In the genomic region with DNA sequence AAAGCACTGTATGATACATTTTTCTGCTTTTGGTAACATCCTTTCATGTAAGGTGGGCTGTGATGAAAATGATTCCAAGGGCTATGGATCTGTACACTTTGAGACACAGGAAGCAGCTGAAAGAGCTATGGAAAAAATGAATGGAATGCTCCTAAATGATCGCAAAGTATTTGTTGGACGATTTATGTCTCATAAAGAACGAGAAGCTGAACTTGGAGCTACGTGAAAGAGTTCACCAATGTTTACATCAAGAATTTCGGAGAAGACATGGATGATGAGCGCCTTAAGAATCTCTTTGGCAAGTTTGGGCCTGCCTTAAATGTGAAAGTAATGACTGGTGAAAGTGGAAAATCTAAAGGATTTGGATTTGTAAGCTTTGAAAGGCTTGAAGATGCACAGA, we compare ENCODE assay signal across 1 cellular context.
TF ChIP-seq lines count a peak whose summit lies in the region.

No MANE protein-coding gene starts in this region.

TF ChIP-seq in HepG2, 621 proteins besides CTCF, POLR2A, EP300 and RAD21:
- peak; percentile 75 for TF ChIP-seq TEAD3 (CRISPR knock-in tag; optimal IDR thresholded peaks at IDR 0.05; ENCODE audit: borderline replicate concordance)
- TF ChIP-seq, protein P1, sequence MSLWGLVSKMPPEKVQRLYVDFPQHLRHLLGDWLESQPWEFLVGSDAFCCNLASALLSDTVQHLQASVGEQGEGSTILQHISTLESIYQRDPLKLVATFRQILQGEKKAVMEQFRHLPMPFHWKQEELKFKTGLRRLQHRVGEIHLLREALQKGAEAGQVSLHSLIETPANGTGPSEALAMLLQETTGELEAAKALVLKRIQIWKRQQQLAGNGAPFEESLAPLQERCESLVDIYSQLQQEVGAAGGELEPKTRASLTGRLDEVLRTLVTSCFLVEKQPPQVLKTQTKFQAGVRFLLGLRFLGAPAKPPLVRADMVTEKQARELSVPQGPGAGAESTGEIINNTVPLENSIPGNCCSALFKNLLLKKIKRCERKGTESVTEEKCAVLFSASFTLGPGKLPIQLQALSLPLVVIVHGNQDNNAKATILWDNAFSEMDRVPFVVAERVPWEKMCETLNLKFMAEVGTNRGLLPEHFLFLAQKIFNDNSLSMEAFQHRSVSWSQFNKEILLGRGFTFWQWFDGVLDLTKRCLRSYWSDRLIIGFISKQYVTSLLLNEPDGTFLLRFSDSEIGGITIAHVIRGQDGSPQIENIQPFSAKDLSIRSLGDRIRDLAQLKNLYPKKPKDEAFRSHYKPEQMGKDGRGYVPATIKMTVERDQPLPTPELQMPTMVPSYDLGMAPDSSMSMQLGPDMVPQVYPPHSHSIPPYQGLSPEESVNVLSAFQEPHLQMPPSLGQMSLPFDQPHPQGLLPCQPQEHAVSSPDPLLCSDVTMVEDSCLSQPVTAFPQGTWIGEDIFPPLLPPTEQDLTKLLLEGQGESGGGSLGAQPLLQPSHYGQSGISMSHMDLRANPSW (CRISPR knock-in tag; IDR thresholded peaks at IDR 0.05; ENCODE audit: borderline replicate concordance) = no peak
